In genomic region chr10:124860426-124860825, GRCh38 we compare ENCODE assay signal across 24 cellular contexts. TPM values are rescaled to one million over a fixed set of nuclear protein-coding genes. Genes with fewer than 3 reads are reported as not detected.
DNase-seq lines count a peak whose midpoint lies in the region.
"Had no signal": no experiment of that assay in that cellular context is flagged by ENCODE, and none has a peak within 500 bp of the region (broad histone marks: within the 10 kb centered on the region; RNA-seq: fewer than 3 reads in every experiment).

No MANE protein-coding gene starts in this region.

- peak; percentile 7 for DNase-seq in activated CD8-positive, alpha-beta memory T cell treated with anti-CD3 and anti-CD28 coated beads, Interleukin-2, amount 50 U/mL, for 48 hours
- no peak for DNase-seq in activated CD8-positive, alpha-beta memory T cell treated with anti-CD3 and anti-CD28 coated beads, Interleukin-2, amount 50 U/mL, for 4 hours
- DNase-seq in mesenteric fat pad (ENCODE audit: low spot score) = peak; percentile 26
- no peak for DNase-seq in OCI-M1 (lab: John Stamatoyannopoulos, UW)
- DNase-seq: 8988T; ACHN; AML-193; BE2C; C1 segment of cervical spinal cord; Caco-2; Calu3; CD4-positive, alpha-beta memory T cell; CD4-positive, alpha-beta T cell; CD4-positive, CD25-positive, alpha-beta regulatory T cell; CD8-positive, alpha-beta memory T cell; CD8-positive, alpha-beta T cell; COR-L47; DMS 273 treated with DMSO at 0.1 percent for 48 hours; DMS153; DMS53; DMS79; DMS79 treated with DMSO at 0.1 percent for 48 hours; DND-41; EL had no signal

RNA-seq across cellular contexts. Expression of gene ABRAXAS2, which starts 58.8 kb away (rescaled TPM):
- total RNA-seq in mesenteric fat pad = 14.3 TPM

Comparison
In these comparisons a context has a peak if more than half of its experiments do, and no peak if none do; other contexts are left out.
1. DNase-seq: peak in activated CD8-positive, alpha-beta memory T cell treated with anti-CD3 and anti-CD28 coated beads, Interleukin-2, amount 50 U/mL, for 48 hours (single experiment) and mesenteric fat pad (single experiment); none in activated CD8-positive, alpha-beta memory T cell treated with anti-CD3 and anti-CD28 coated beads, Interleukin-2, amount 50 U/mL, for 4 hours (single experiment) and OCI-M1 (single experiment).